In genomic region chr2:62908145-62908544, GRCh38 we compare ENCODE assay signal across 22 cellular contexts.
"Had no signal": no experiment of that assay in that cellular context is flagged by ENCODE, and none has a peak within 500 bp of the region (broad histone marks: within the 10 kb centered on the region; RNA-seq: fewer than 3 reads in every experiment).

No MANE protein-coding gene starts in this region.

- DNase-seq: dermis blood vessel endothelial cell; dorsolateral prefrontal cortex; effector CD4-positive, alpha-beta T cell; effector memory CD4-positive, alpha-beta T cell; foreskin keratinocyte; gastrocnemius medialis; glutamatergic neuron; head of caudate nucleus; heart right ventricle; hippocampal formation; left cardiac atrium; left lung; left ventricle myocardium superior; lower lobe of right lung; mesenchymal stem cell; naive thymus-derived CD4-positive, alpha-beta T cell had no signal

- ATAC-seq: foreskin keratinocyte; gastrocnemius medialis; heart right ventricle; left cardiac atrium; left lung; left ventricle myocardium superior; lower lobe of right lung; naive thymus-derived CD4-positive, alpha-beta T cell had no signal

- H3K36me3 ChIP-seq: esophagus muscularis mucosa, gastrocnemius medialis, heart right ventricle, left lung, lower lobe of right lung had no signal

- H3K27me3 ChIP-seq: dorsolateral prefrontal cortex, esophagus muscularis mucosa, foreskin keratinocyte, gastrocnemius medialis, heart right ventricle, left lung had no signal

- H3K4me3 ChIP-seq: coronary artery, dorsolateral prefrontal cortex, esophagus muscularis mucosa, gastrocnemius medialis, heart right ventricle, left lung, lower lobe of right lung had no signal

- H3K9me3 ChIP-seq: esophagus muscularis mucosa, gastrocnemius medialis, heart right ventricle, left lung, lower lobe of right lung had no signal

- H3K27ac ChIP-seq: coronary artery, dorsolateral prefrontal cortex, esophagus muscularis mucosa, foreskin keratinocyte, gastrocnemius medialis, heart right ventricle, left lung, lower lobe of right lung had no signal

- H3K4me1 ChIP-seq: esophagus muscularis mucosa, foreskin keratinocyte, gastrocnemius medialis, heart right ventricle, left lung, lower lobe of right lung had no signal

- FAIRE-seq: colon, endothelial cell of umbilical vein, islet of Langerhans, keratinocyte had no signal
